ENCODE assay signal across 10 cellular contexts in the genomic region with DNA sequence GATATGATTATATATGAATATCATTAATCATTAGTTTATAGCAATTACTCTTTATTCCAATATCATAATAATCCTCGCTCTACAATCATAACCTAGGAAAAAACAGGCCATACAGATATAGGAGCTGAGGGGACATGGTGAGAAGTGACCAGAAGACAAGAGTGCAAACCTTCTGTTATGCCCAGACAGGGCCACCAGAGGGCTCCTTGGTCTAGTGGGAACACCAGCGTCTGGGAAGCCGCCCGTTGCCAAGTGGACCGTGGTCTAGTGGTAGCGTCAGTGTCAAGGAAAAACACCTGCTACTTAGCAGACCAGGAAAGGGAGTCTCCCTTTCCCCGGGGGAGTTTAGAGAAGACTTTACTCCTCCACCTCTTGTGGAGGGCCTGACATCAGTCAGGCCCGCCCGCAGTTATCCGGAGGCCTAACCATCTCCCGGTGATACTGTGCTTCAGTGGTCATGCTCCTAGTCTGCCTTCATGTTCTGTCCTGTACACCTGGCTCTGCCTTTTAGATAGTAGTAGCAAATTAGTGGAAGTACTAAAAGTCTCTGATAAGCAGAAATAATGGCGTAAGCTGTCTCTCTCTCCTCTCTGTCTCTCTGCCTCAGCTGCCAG. TPM values are rescaled to one million over a fixed set of nuclear protein-coding genes. Genes with fewer than 3 reads are reported as not detected.
DNase-seq lines count a peak whose midpoint lies in the region; ATAC-seq, FAIRE-seq and TF ChIP-seq lines count a peak whose summit lies in the region.
"Not testable (repeated sequence)": the region's sequence is repeated elsewhere in the genome, so short reads cannot be mapped to it uniquely, and the experiment has no call there.
"Had no signal": no experiment of that assay in that cellular context is flagged by ENCODE, and none has a peak within 500 bp of the region (broad histone marks: within the 10 kb centered on the region; RNA-seq: fewer than 3 reads in every experiment).

No MANE protein-coding gene starts in this region.

- H3K79me2 ChIP-seq in K562 (ENCODE audit: control insufficient read depth, insufficient read depth, low read length), result not testable (repeated sequence)

- TF ChIP-seq CTCF in K562 (IDR thresholded peaks at IDR 0.05 in 2 of 3, conservative IDR thresholded peaks at IDR 0.05 in 1 of 3; ENCODE audit: insufficient read depth in 2 of 3, low read depth in 1 of 3, low read length in 3 of 3) (peak; percentile 64 to 70 (median 65)), neutrophil (IDR thresholded peaks at IDR 0.05) (peak; percentile 25)

- H3K27ac ChIP-seq in K562 (ENCODE audit: extremely low read depth, low read depth, low read length); neutrophil: not testable (repeated sequence)

- not testable (repeated sequence) for H3K27me3 ChIP-seq in K562 (ENCODE audit: control insufficient read depth in 2 of 2, insufficient read depth in 2 of 2, low read length in 2 of 2); neutrophil

- peak; percentile 45 to 81; a peak in 3 of 4 replicates for TF ChIP-seq RAD21 in K562 (CRISPR knock-in tag; conservative IDR thresholded peaks at IDR 0.05 in 1 of 2, IDR thresholded peaks at IDR 0.05 in 1 of 2)

- not testable (repeated sequence) for H3K4me1 ChIP-seq in K562 (replicated peaks in 1 of 2; ENCODE audit: control insufficient read depth in 2 of 2, insufficient read depth in 2 of 2, low read length in 2 of 2); neutrophil (ENCODE audit: control insufficient read depth in 1 of 2, insufficient read depth in 1 of 2, low read depth in 1 of 2, low read length in 1 of 2)

- WGBS in K562 (ENCODE audit: insufficient coverage, low coverage, missing lambda C conversion rate), result 40% methylated on average over 11 of the region's 12 CpGs

- intact Hi-C loops in K562 (cut with micrococcal nuclease), result loop anchor here (5.0 kb wide), 1 partner anchor 120 kb away; no protein-coding TSS in a partner anchor
- intact Hi-C loops in cardiac septum (cut with DNase I), result loop anchor here (10.0 kb wide), 1 partner anchor 157 kb away; no protein-coding TSS in a partner anchor

- peaks cover 30% of the 10 kb centered on the region for H3K36me3 Mint-ChIP-seq in stimulated activated effector memory CD8-positive, alpha-beta T cell treated with anti-CD3 and anti-CD28 coated beads, Interleukin-12 subunit alpha, Interleukin-12 subunit beta, amount 100 ng/mL, for 72 hours

- CTCF ChIA-PET in K562 (lab: Yijun Ruan, JAX; ENCODE audit: low intra/inter-chr PET ratio), result interaction anchor here (0.7 kb wide), 1 partner anchor 677 kb away, joined by 3 read pairs; no protein-coding TSS in a partner anchor

- peak; percentile 74 for FAIRE-seq in K562 (lab: Jason Lieb, UNC)

- H3K36me3 ChIP-seq in K562 (ENCODE audit: control insufficient read depth, insufficient read depth, low read length); neutrophil: not testable (repeated sequence)

- ATAC-seq in K562; stimulated activated effector memory CD8-positive, alpha-beta T cell treated with anti-CD3 and anti-CD28 coated beads, Interleukin-12 subunit alpha, Interleukin-12 subunit beta, amount 100 ng/mL, for 72 hours: not testable (repeated sequence)

- not testable (repeated sequence) for H3K4me2 ChIP-seq in K562 (ENCODE audit: insufficient read depth, low read length)

- peak; percentile 71 for DNase-seq in COR-L47 (lab: John Stamatoyannopoulos, UW)
- peak; percentile 24 for DNase-seq in Jurkat, Clone E6-1 (ENCODE audit: low read depth, low spot score)
- DNase-seq in NCI-H82 treated with DMSO at 0.1 percent for 48 hours (lab: John Stamatoyannopoulos, UW; ENCODE audit: unreplicated experiment), result peak; percentile 2
- peak; percentile 10 to 56 for DNase-seq in activated CD4-positive, alpha-beta T cell treated with anti-CD3 and anti-CD28 coated beads for 24 hours (ENCODE audit: low read depth in 2 of 2)
- peak in 1 of 4 experiments; percentile 77 for DNase-seq in K562 (ENCODE audit: extremely low read depth in 1 of 4, low spot score in 3 of 4)
- DNase-seq in cardiac septum (ENCODE audit: low spot score), result peak; percentile 82
- peak; percentile 40 to 78 for DNase-seq in stimulated activated effector memory CD8-positive, alpha-beta T cell treated with anti-CD3 and anti-CD28 coated beads, Interleukin-12 subunit alpha, Interleukin-12 subunit beta, amount 100 ng/mL, for 72 hours (ENCODE audit: low spot score in 2 of 2)

- peaks cover 13% of the 10 kb centered on the region for H3K4me1 Mint-ChIP-seq in stimulated activated effector memory CD8-positive, alpha-beta T cell treated with anti-CD3 and anti-CD28 coated beads, Interleukin-12 subunit alpha, Interleukin-12 subunit beta, amount 100 ng/mL, for 72 hours

- not testable (repeated sequence) for BruUV-seq in K562 (replicated peaks; lab: Mats Ljungman, UMichigan)

- in situ Hi-C loops in K562 (cut with MboI), result not testable (repeated sequence)

- not testable (repeated sequence) for TF ChIP-seq EP300 in K562 (IDR thresholded peaks at IDR 0.05; ENCODE audit: low read length)

- TF ChIP-seq POLR2A in K562 (conservative IDR thresholded peaks at IDR 0.05), result not testable (repeated sequence)

- H3K27ac Mint-ChIP-seq in stimulated activated effector memory CD8-positive, alpha-beta T cell treated with anti-CD3 and anti-CD28 coated beads, Interleukin-12 subunit alpha, Interleukin-12 subunit beta, amount 100 ng/mL, for 72 hours, result not testable (repeated sequence)

- H2AFZ ChIP-seq in K562 (ENCODE audit: low read depth, low read length), result not testable (repeated sequence)

- H3K4me3 Mint-ChIP-seq in stimulated activated effector memory CD8-positive, alpha-beta T cell treated with anti-CD3 and anti-CD28 coated beads, Interleukin-12 subunit alpha, Interleukin-12 subunit beta, amount 100 ng/mL, for 72 hours, result not testable (repeated sequence)

- not testable (repeated sequence) for H3K9me3 Mint-ChIP-seq in stimulated activated effector memory CD8-positive, alpha-beta T cell treated with anti-CD3 and anti-CD28 coated beads, Interleukin-12 subunit alpha, Interleukin-12 subunit beta, amount 100 ng/mL, for 72 hours

- H3K9ac ChIP-seq in K562 (ENCODE audit: insufficient read depth in 1 of 2, low read depth in 2 of 2, low read length in 2 of 2), result not testable (repeated sequence)

- H4K20me1 ChIP-seq in K562 (replicated peaks; ENCODE audit: control insufficient read depth, insufficient read depth, low read length), result not testable (repeated sequence)

- not testable (repeated sequence) for H3K9me1 ChIP-seq in K562 (ENCODE audit: control insufficient read depth, insufficient read depth, low read length)

- not testable (repeated sequence) for H3K9me3 ChIP-seq in K562 (replicated peaks; ENCODE audit: control insufficient read depth, insufficient read depth, low read depth, low read length); neutrophil

- H3K4me3 ChIP-seq in Jurkat, Clone E6-1 (ENCODE audit: low read length); K562; neutrophil (ENCODE audit: low read depth in 1 of 2, low read length in 1 of 2): not testable (repeated sequence)

- POLR2A ChIA-PET in K562 (lab: Yijun Ruan, JAX), result not testable (repeated sequence)

RNA-seq across cellular contexts. Expression of a gene that starts 26.5 kb away (rescaled TPM):
- polyA plus RNA-seq in Jurkat, Clone E6-1 (2012; ENCODE audit: insufficient read depth, insufficient read length), result 22.1 TPM
- total RNA-seq in K562 (2011; cell fraction: chromatin; rRNA removed; ENCODE audit: low replicate concordance), result 4.7 and 8.8 TPM in 2 replicates
- 2.0 and 3.0 TPM in 2 replicates for total RNA-seq in K562 (2011; cell fraction: nucleolus; rRNA removed)
- total RNA-seq in K562 (2011; cell fraction: nucleoplasm; rRNA removed), result 3.7 and 4.2 TPM in 2 replicates
- total RNA-seq in K562 (2014; rRNA removed) (4.8 and 6.8 TPM in 2 replicates), K562 (2014; rRNA removed; fragmentation: Illumina TruSeq; extraction: Trizol) (10.8 and 11.0 TPM in 2 replicates), K562 (2015; rRNA removed; fragmentation: Illumina TruSeq; extraction: Trizol) (6.9 TPM in 2 replicates), K562 (2021) (6.2 and 6.7 TPM in 2 replicates), cardiac septum (15.3 TPM)
- polyA plus RNA-seq in K562 (2011; rRNA removed) (2.2 and 7.8 TPM in 2 replicates), K562 (2014; fragmentation: Illumina TruSeq; extraction: Trizol) (5.9 and 8.3 TPM in 2 replicates), K562 (2014; fragmentation: Nextera tagmentation; extraction: Ambion mirVana) (10 to 100 TPM; 11.1 to 17.6 TPM), K562 (2014; rRNA removed) (4.9 and 6.6 TPM in 2 replicates)
- polyA plus RNA-seq in K562 (2011; cell fraction: cytosol; rRNA removed), result 1.1 and 1.7 TPM in 2 replicates
- 3.2 and 3.3 TPM in 2 replicates for polyA plus RNA-seq in K562 (2011; cell fraction: nucleus; rRNA removed)
- polyA plus RNA-seq in K562 (2012), result 5.3 and 6.6 TPM in 2 replicates
- 9.2 and 14.1 TPM in 2 replicates for polyA minus RNA-seq in K562 (2011; rRNA and poly(A)+ RNA removed)
- polyA minus RNA-seq in K562 (2011; cell fraction: cytosol; rRNA and poly(A)+ RNA removed), result 2.0 and 6.1 TPM in 2 replicates
- 3.0 and 3.2 TPM in 2 replicates for polyA minus RNA-seq in K562 (2011; cell fraction: nucleus; rRNA and poly(A)+ RNA removed)

RNA-seq across cellular contexts. Expression of a gene that starts 32.0 kb away (rescaled TPM):
- polyA plus RNA-seq in Jurkat, Clone E6-1 (2012; ENCODE audit: insufficient read depth, insufficient read length), result not detected
- total RNA-seq in K562 (2011; cell fraction: chromatin; rRNA removed; ENCODE audit: low replicate concordance), result not detected in 2 replicates
- total RNA-seq in K562 (2011; cell fraction: nucleolus; rRNA removed), result not detected in 2 replicates
- not detected in 2 replicates for total RNA-seq in K562 (2011; cell fraction: nucleoplasm; rRNA removed)
- total RNA-seq in K562 (2014; rRNA removed) (not detected in 2 replicates), K562 (2014; rRNA removed; fragmentation: Illumina TruSeq; extraction: Trizol) (not detected in 2 replicates), K562 (2015; rRNA removed; fragmentation: Illumina TruSeq; extraction: Trizol) (not detected in 2 replicates), K562 (2021) (not detected in 2 replicates), cardiac septum (not detected)
- polyA plus RNA-seq in K562 (2011; rRNA removed) (not detected in 2 replicates), K562 (2014; fragmentation: Illumina TruSeq; extraction: Trizol) (not detected in 2 replicates), K562 (2014; fragmentation: Nextera tagmentation; extraction: Ambion mirVana) (not detected), K562 (2014; rRNA removed) (not detected in 2 replicates)
- not detected in 2 replicates for polyA plus RNA-seq in K562 (2011; cell fraction: cytosol; rRNA removed)
- not detected in 2 replicates for polyA plus RNA-seq in K562 (2011; cell fraction: nucleus; rRNA removed)
- not detected in 2 replicates for polyA plus RNA-seq in K562 (2012)
- polyA minus RNA-seq in K562 (2011; rRNA and poly(A)+ RNA removed), result not detected in 2 replicates
- polyA minus RNA-seq in K562 (2011; cell fraction: cytosol; rRNA and poly(A)+ RNA removed), result not detected in 2 replicates
- polyA minus RNA-seq in K562 (2011; cell fraction: nucleus; rRNA and poly(A)+ RNA removed), result not detected in 2 replicates
- total RNA-seq: H7; naive thymus-derived CD4-positive, alpha-beta T cell had no signal
- polyA plus RNA-seq: naive thymus-derived CD4-positive, alpha-beta T cell had no signal

RNA-seq across cellular contexts. Expression of a gene that starts 49.9 kb away (rescaled TPM):
- 7.5 TPM for polyA plus RNA-seq in Jurkat, Clone E6-1 (2012; ENCODE audit: insufficient read depth, insufficient read length)
- 0.07 TPM in 1 of 2 replicates, not detected in the other for total RNA-seq in K562 (2011; cell fraction: chromatin; rRNA removed; ENCODE audit: low replicate concordance)
- under 0.01 TPM in 1 of 2 replicates, not detected in the other for total RNA-seq in K562 (2011; cell fraction: nucleolus; rRNA removed)
- total RNA-seq in K562 (2011; cell fraction: nucleoplasm; rRNA removed), result not detected in 2 replicates
- not detected in 2 replicates for total RNA-seq in K562 (2014; rRNA removed)
- not detected in 2 replicates for total RNA-seq in K562 (2014; rRNA removed; fragmentation: Illumina TruSeq; extraction: Trizol)
- not detected in 2 replicates for total RNA-seq in K562 (2015; rRNA removed; fragmentation: Illumina TruSeq; extraction: Trizol)
- 0.13 and 0.22 TPM in 2 replicates for total RNA-seq in K562 (2021)
- polyA plus RNA-seq in K562 (2011; rRNA removed), result 0.03 TPM in 1 of 2 replicates, not detected in the other
- polyA plus RNA-seq in K562 (2011; cell fraction: cytosol; rRNA removed), result 0.03 TPM in 1 of 2 replicates, not detected in the other
- polyA plus RNA-seq in K562 (2011; cell fraction: nucleus; rRNA removed), result 0.09 TPM in 1 of 2 replicates, not detected in the other
- polyA plus RNA-seq in K562 (2012), result 0.08 and 0.10 TPM in 2 replicates
- polyA plus RNA-seq in K562 (2014; fragmentation: Illumina TruSeq; extraction: Trizol), result not detected in 2 replicates
- under 1 TPM; 0.03 to 0.04 TPM for polyA plus RNA-seq in K562 (2014; fragmentation: Nextera tagmentation; extraction: Ambion mirVana)
- 0.03 TPM in 1 of 2 replicates, not detected in the other for polyA plus RNA-seq in K562 (2014; rRNA removed)
- polyA minus RNA-seq in K562 (2011; rRNA and poly(A)+ RNA removed), result not detected in 2 replicates
- not detected in 2 replicates for polyA minus RNA-seq in K562 (2011; cell fraction: cytosol; rRNA and poly(A)+ RNA removed)
- polyA minus RNA-seq in K562 (2011; cell fraction: nucleus; rRNA and poly(A)+ RNA removed), result under 0.01 TPM in 2 replicates
- total RNA-seq in cardiac septum, result 0.67 TPM
